13 cellular contexts compared by ENCODE assay signal in genomic region chr9:95422650-95423049, GRCh38.
DNase-seq lines count a peak whose midpoint lies in the region; ATAC-seq and TF ChIP-seq lines count a peak whose summit lies in the region.
"Had no signal": no experiment of that assay in that cellular context is flagged by ENCODE, and none has a peak within 500 bp of the region (broad histone marks: within the 10 kb centered on the region; RNA-seq: fewer than 3 reads in every experiment).

No MANE protein-coding gene starts in this region.

- H3K27ac Mint-ChIP-seq in progenitor cell of endocrine pancreas = peak overlapping the region; percentile 25
- no peak overlapping the region for H3K27ac Mint-ChIP-seq in CD8-positive, alpha-beta T cell

- RAD21 ChIA-PET in HCT116 (lab: Charles Lee; ENCODE audit: low non-redundant PET in 1 of 2, low total read pairs in 2 of 2, uncharacterized antibody in 2 of 2, unreplicated experiment in 2 of 2) = no interaction called here

- peaks cover 24% of the 10 kb centered on the region for H3K36me3 Mint-ChIP-seq in progenitor cell of endocrine pancreas (ENCODE audit: insufficient read depth)
- H3K36me3 Mint-ChIP-seq in CD8-positive, alpha-beta T cell = no peaks in the 10 kb centered on the region

- no peak for TF ChIP-seq POLR2A in HCT116 (IDR thresholded peaks at IDR 0.05; ENCODE audit: borderline replicate concordance, extremely low read depth, insufficient read depth, insufficient read length)

- H3K4me3 ChIP-seq in HCT116 (replicated peaks in 1 of 2; ENCODE audit: low read depth in 1 of 2, low read length in 2 of 2) = no peak overlapping the region
- H3K4me3 ChIP-seq in OCI-LY7 (ENCODE audit: low read depth, low read length, poor library complexity, severe bottlenecking) = no peak overlapping the region
- no peak overlapping the region for H3K4me3 ChIP-seq in BE2C (ENCODE audit: low read depth, low read length)
- no peak overlapping the region for H3K4me3 ChIP-seq in CD8-positive, alpha-beta T cell (ENCODE audit: low read depth, low read length)
- H3K4me3 ChIP-seq: A549, BLaER1, HAP-1 had no signal

- H3K79me2 ChIP-seq in HCT116 (ENCODE audit: insufficient read depth, low read length) = peaks cover 17% of the 10 kb centered on the region; the same call in 1 of the 2 replicates
- no peaks in the 10 kb centered on the region for H3K79me2 ChIP-seq in OCI-LY7 (ENCODE audit: insufficient read depth, low read depth, low read length)

- intact Hi-C loops in HCT116 (cut with micrococcal nuclease) (no loop called here), OCI-LY7 (cut with micrococcal nuclease; ENCODE audit: unreplicated experiment) (no loop called here)
- intact Hi-C loops in CD8-positive, alpha-beta T cell (cut with DNase I, micrococcal nuclease) = no loop called here

- BruUV-seq in HCT116 (replicated peaks; lab: Mats Ljungman, UMichigan) = no TSS peak
- BruUV-seq in OCI-LY7 (replicated peaks; lab: Mats Ljungman, UMichigan) = no TSS peak

- H3K27me3 ChIP-seq in HCT116 (ENCODE audit: insufficient read depth, low read length) (no peaks in the 10 kb centered on the region), BE2C (no peaks in the 10 kb centered on the region; the same call in 1 of the 2 replicates)
- no peaks in the 10 kb centered on the region for H3K27me3 ChIP-seq in CD8-positive, alpha-beta T cell (ENCODE audit: insufficient read depth, low read length)

- peaks cover 20% of the 10 kb centered on the region for H3K9me3 Mint-ChIP-seq in progenitor cell of endocrine pancreas (ENCODE audit: low read depth)
- H3K9me3 Mint-ChIP-seq in CD8-positive, alpha-beta T cell = peaks cover 17% of the 10 kb centered on the region

- POLR2A ChIA-PET in HCT116 (lab: Charles Lee) (no interaction called here), OCI-LY7 (lab: Charles Lee) (no interaction called here)
- POLR2A ChIA-PET in CD8-positive, alpha-beta T cell (lab: Charles Lee) = no interaction called here

- H3K36me3 ChIP-seq in HCT116 (ENCODE audit: control insufficient read depth in 1 of 2, insufficient read depth in 2 of 2, low read length in 2 of 2) (peaks cover 0 to 10% of the 10 kb centered on the region in 2 experiments; a peak in 1 of 4 replicates), OCI-LY7 (ENCODE audit: insufficient read depth, low read length) (peaks cover 26% of the 10 kb centered on the region), BE2C (no peaks in the 10 kb centered on the region; the same call in 1 of the 2 replicates)
- H3K36me3 ChIP-seq in CD8-positive, alpha-beta T cell (ENCODE audit: insufficient read depth, low read length) = no peaks in the 10 kb centered on the region
- H3K36me3 ChIP-seq: BLaER1 had no signal

- H3K4me1 ChIP-seq in HCT116 (ENCODE audit: control insufficient read depth in 1 of 2, insufficient read depth in 2 of 2, low read length in 2 of 2) (peaks cover 7 to 19% of the 10 kb centered on the region in 2 experiments; a peak in 3 of 4 replicates), OCI-LY7 (ENCODE audit: insufficient read depth, low read length, poor library complexity, severe bottlenecking) (peaks cover 14% of the 10 kb centered on the region), BE2C (no peaks in the 10 kb centered on the region)
- H3K4me1 ChIP-seq in CD8-positive, alpha-beta T cell (ENCODE audit: insufficient read depth, low read length) = peaks cover 11% of the 10 kb centered on the region

- H3K9me2 ChIP-seq in HCT116 (ENCODE audit: insufficient read depth) (no peaks in the 10 kb centered on the region), OCI-LY7 (ENCODE audit: insufficient read depth, low read length) (no peaks in the 10 kb centered on the region)

- in situ Hi-C loops in Caki2 (cut with HindIII; ENCODE audit: low pct_unique_long_range_greater_than_20kb, low sequenced_read_pairs) = no loop called here

- H4K20me1 ChIP-seq in HCT116 (ENCODE audit: insufficient read depth) (no peaks in the 10 kb centered on the region), OCI-LY7 (ENCODE audit: insufficient read depth, low read length) (no peaks in the 10 kb centered on the region)
- H4K20me1 ChIP-seq: BLaER1 had no signal

- H3K4me2 ChIP-seq in HCT116 (ENCODE audit: low read length) (no peak overlapping the region), OCI-LY7 (ENCODE audit: low read length) (no peak overlapping the region)
- H3K4me2 ChIP-seq: A549, BLaER1 had no signal

- CTCF ChIA-PET in HCT116 (lab: Charles Lee) = no interaction called here
- CTCF ChIA-PET in OCI-LY7 (lab: Charles Lee; ENCODE audit: unreplicated experiment) = no interaction called here
- CTCF ChIA-PET in CD8-positive, alpha-beta T cell (lab: Charles Lee) = no interaction called here

- H3K9me3 ChIP-seq in HCT116 (ENCODE audit: control insufficient read depth in 1 of 2, insufficient read depth in 1 of 2, low read depth in 1 of 2, low read length in 2 of 2) = peaks cover 5 to 10% of the 10 kb centered on the region in 2 experiments; a peak in 3 of 4 replicates
- peaks cover 15% of the 10 kb centered on the region; the same call in 1 of the 2 replicates for H3K9me3 ChIP-seq in OCI-LY7 (ENCODE audit: low read length)
- no peaks in the 10 kb centered on the region for H3K9me3 ChIP-seq in BE2C
- H3K9me3 ChIP-seq in CD8-positive, alpha-beta T cell (ENCODE audit: low read length) = no peaks in the 10 kb centered on the region

- no peak overlapping the region for H2AFZ ChIP-seq in HCT116 (ENCODE audit: low read depth, low read length, poor library complexity, severe bottlenecking)
- H2AFZ ChIP-seq in OCI-LY7 (ENCODE audit: low read length) = no peak overlapping the region

- TF ChIP-seq CTCF in HCT116 (IDR thresholded peaks at IDR 0.05 in 2 of 3, conservative IDR thresholded peaks at IDR 0.05 in 1 of 3; ENCODE audit: borderline replicate concordance in 1 of 3, insufficient read depth in 1 of 3, low read depth in 2 of 3, low read length in 2 of 3) = no peak
- TF ChIP-seq CTCF in OCI-LY7 (conservative IDR thresholded peaks at IDR 0.05; ENCODE audit: low read length) = no peak
- no peak for TF ChIP-seq CTCF in progenitor cell of endocrine pancreas (IDR thresholded peaks at IDR 0.05; ENCODE audit: unreplicated experiment)
- TF ChIP-seq CTCF in BE2C (IDR thresholded peaks at IDR 0.05; ENCODE audit: low read depth, low read length) = no peak
- no peak for TF ChIP-seq CTCF in CD8-positive, alpha-beta T cell (IDR thresholded peaks at IDR 0.05)

- DNase-seq in Caki2 (ENCODE audit: low read depth) (peak; percentile 24), HCT116 (ENCODE audit: low read depth, low spot score) (no peak), OCI-LY7 (ENCODE audit: low spot score) (peak; percentile 14), progenitor cell of endocrine pancreas (ENCODE audit: low spot score, unreplicated experiment) (no peak), BE2C (no peak)
- no peak for DNase-seq in CD8-positive, alpha-beta T cell
- DNase-seq: Calu3, DMS153, GF-D8 had no signal

- no peak overlapping the region for H3K4me3 Mint-ChIP-seq in progenitor cell of endocrine pancreas (ENCODE audit: low read depth)
- no peak overlapping the region for H3K4me3 Mint-ChIP-seq in CD8-positive, alpha-beta T cell

- no peak for ATAC-seq in HCT116
- no peak for ATAC-seq in HG03097 (IDR thresholded peaks at IDR 0.05; ENCODE audit: low FRiP score, unreplicated experiment)
- no peak for ATAC-seq in CD8-positive, alpha-beta T cell
- ATAC-seq: A549 had no signal

- H3K27ac ChIP-seq in HCT116 (ENCODE audit: low read depth, low read length) (no peak overlapping the region), OCI-LY7 (ENCODE audit: low read depth, low read length, poor library complexity, severe bottlenecking) (no peak overlapping the region)
- H3K27ac ChIP-seq in CD8-positive, alpha-beta T cell (ENCODE audit: low read depth, low read length) = no peak overlapping the region
- H3K27ac ChIP-seq: A549, BLaER1 had no signal

- H3K27me3 Mint-ChIP-seq in progenitor cell of endocrine pancreas = no peaks in the 10 kb centered on the region
- H3K27me3 Mint-ChIP-seq in CD8-positive, alpha-beta T cell (ENCODE audit: low read depth) = peaks cover 7% of the 10 kb centered on the region

- no peak overlapping the region for H3K9ac ChIP-seq in HCT116 (ENCODE audit: low read length)
- H3K9ac ChIP-seq: BLaER1 had no signal

- H3K4me1 Mint-ChIP-seq in progenitor cell of endocrine pancreas (ENCODE audit: low read depth) = peaks cover 3% of the 10 kb centered on the region
- peaks cover 12% of the 10 kb centered on the region for H3K4me1 Mint-ChIP-seq in CD8-positive, alpha-beta T cell (ENCODE audit: low read depth)

- no peak for TF ChIP-seq RAD21 in HCT116 (IDR thresholded peaks at IDR 0.05; ENCODE audit: low read depth)

TF ChIP-seq in HCT116, 20 proteins besides CTCF, POLR2A, EP300 and RAD21:
- peak; percentile 58; the same call in 1 of the 2 replicates for TF ChIP-seq CBX3 (IDR thresholded peaks at IDR 0.05; ENCODE audit: low read depth)
- no peak for TF ChIP-seq ZNF274 (IDR thresholded peaks at IDR 0.05; ENCODE audit: low read depth, low read length)

Comparison
In these comparisons a context has a peak if more than half of its experiments do, and no peak if none do; other contexts are left out.
1. DNase-seq: peak in Caki2 (single experiment) and OCI-LY7 (single experiment); none in HCT116 (single experiment), progenitor cell of endocrine pancreas (single experiment), BE2C (single experiment) and CD8-positive, alpha-beta T cell (0 of 7).